Comparison of ENCODE assay signal across 1 cellular context in genomic region chr1:192632641-192633532, GRCh38.
TF ChIP-seq lines count a peak whose summit lies in the region.

No MANE protein-coding gene starts in this region.

TF ChIP-seq in HepG2, 621 proteins besides CTCF, POLR2A, EP300 and RAD21:
- TF ChIP-seq SOX5 (CRISPR knock-in tag; IDR thresholded peaks at IDR 0.05; ENCODE audit: borderline replicate concordance) (peak; percentile 11; the same call in 1 of the 2 replicates), ZSCAN22 (CRISPR knock-in tag; IDR thresholded peaks at IDR 0.05) (no peak), RBM39 (IDR thresholded peaks at IDR 0.05; ENCODE audit: low read depth, low read length, poor library complexity, severe bottlenecking) (no peak), BORCS8-MEF2B (CRISPR knock-in tag; IDR thresholded peaks at IDR 0.05) (no peak), TCF7 (IDR thresholded peaks at IDR 0.05; ENCODE audit: low read depth) (peak; percentile 21; the same call in 1 of the 2 replicates), AKAP8 (CRISPR knock-in tag; IDR thresholded peaks at IDR 0.05) (no peak), KLF13 (CRISPR knock-in tag; IDR thresholded peaks at IDR 0.05) (no peak), SOX13 (IDR thresholded peaks at IDR 0.05) (no peak), SOX13 (CRISPR knock-in tag; conservative IDR thresholded peaks at IDR 0.05 in 1 of 2, IDR thresholded peaks at IDR 0.05 in 1 of 2) (peak in 1 of 2 experiments; percentile 44; a peak in 2 of 4 replicates), MAFK (conservative IDR thresholded peaks at IDR 0.05 in 1 of 2, IDR thresholded peaks at IDR 0.05 in 1 of 2; ENCODE audit: low read length in 2 of 2) (peak in 1 of 2 experiments; percentile 29; a peak in 1 of 4 replicates)
TF ChIP-seq in HepG2: peak in this region for 4.
